In genomic region chr14:61334197-61334701, GRCh38 we compare ENCODE assay signal across 1 cellular context.
TF ChIP-seq lines count a peak whose summit lies in the region.

No MANE protein-coding gene starts in this region.

TF ChIP-seq in WTC11, 78 proteins besides CTCF, POLR2A, EP300 and RAD21 (continued from another document):
- TF ChIP-seq ERG (CRISPR knock-in tag; IDR thresholded peaks at IDR 0.05), result no peak
- no peak for TF ChIP-seq E2F1 (CRISPR knock-in tag; IDR thresholded peaks at IDR 0.05)
- TF ChIP-seq ZNF423 (CRISPR knock-in tag; IDR thresholded peaks at IDR 0.05), result no peak
- TF ChIP-seq E2F4 (CRISPR knock-in tag; IDR thresholded peaks at IDR 0.05; ENCODE audit: borderline replicate concordance, low read depth), result no peak
- no peak for TF ChIP-seq SP1 (CRISPR knock-in tag; conservative IDR thresholded peaks at IDR 0.05)
- no peak for TF ChIP-seq STAT6 (CRISPR knock-in tag; conservative IDR thresholded peaks at IDR 0.05; ENCODE audit: low read depth)
- no peak for TF ChIP-seq ZNF263 (CRISPR knock-in tag; IDR thresholded peaks at IDR 0.05; ENCODE audit: low read depth)
